8 cellular contexts compared by ENCODE assay signal in genomic region chr9:41272879-41273548, GRCh38.
DNase-seq lines count a peak whose midpoint lies in the region; ATAC-seq lines count a peak whose summit lies in the region.
"Not testable (repeated sequence)": the region's sequence is repeated elsewhere in the genome, so short reads cannot be mapped to it uniquely, and the experiment has no call there.

No MANE protein-coding gene starts in this region.

- not testable (repeated sequence) for H3K4me1 ChIP-seq in naive thymus-derived CD4-positive, alpha-beta T cell (ENCODE audit: control insufficient read depth in 2 of 2, insufficient read depth in 2 of 2, low read length in 2 of 2)

- intact Hi-C loops in naive thymus-derived CD4-positive, alpha-beta T cell (cut with micrococcal nuclease), result not testable (repeated sequence)

- H3K36me3 ChIP-seq in naive thymus-derived CD4-positive, alpha-beta T cell (ENCODE audit: control insufficient read depth in 2 of 3, insufficient read depth in 3 of 3, low read length in 3 of 3), result not testable (repeated sequence)

- H3K27me3 ChIP-seq in naive thymus-derived CD4-positive, alpha-beta T cell (ENCODE audit: control insufficient read depth in 2 of 2, insufficient read depth in 2 of 2, low read length in 2 of 2), result not testable (repeated sequence)

- CTCF ChIA-PET in naive thymus-derived CD4-positive, alpha-beta T cell (lab: Charles Lee), result not testable (repeated sequence)

- DNase-seq in Caki2 (ENCODE audit: low read depth) (peak; percentile 26), SK-N-DZ (ENCODE audit: low spot score) (peak; percentile 54), foreskin melanocyte (peak; percentile 1)
- peak; percentile 24 for DNase-seq in activated naive CD4-positive, alpha-beta T cell treated with anti-CD3 and anti-CD28 coated beads, Interleukin-2, amount 50 U/mL, for 16 hours
- peak; percentile 11 to 61 (median 26) for DNase-seq in naive thymus-derived CD4-positive, alpha-beta T cell
- DNase-seq in stimulated activated CD8-positive, alpha-beta memory T cell treated with anti-CD3 and anti-CD28 coated beads, Interleukin-4, amount 100 ng/mL, for 24 hours (ENCODE audit: low read depth), result peak; percentile 10

- H3K36me3 Mint-ChIP-seq in naive thymus-derived CD4-positive, alpha-beta T cell, result not testable (repeated sequence)

- H3K4me1 Mint-ChIP-seq in naive thymus-derived CD4-positive, alpha-beta T cell, result not testable (repeated sequence)

- in situ Hi-C loops in Caki2 (cut with HindIII; ENCODE audit: low pct_unique_long_range_greater_than_20kb, low sequenced_read_pairs), result not testable (repeated sequence)

- not testable (repeated sequence) for H3K27me3 Mint-ChIP-seq in naive thymus-derived CD4-positive, alpha-beta T cell

- H3K9me3 Mint-ChIP-seq in naive thymus-derived CD4-positive, alpha-beta T cell, result not testable (repeated sequence)

- peak overlapping the region; percentile 21 for H3K27ac ChIP-seq in naive thymus-derived CD4-positive, alpha-beta T cell (ENCODE audit: low read depth, low read length)

- POLR2A ChIA-PET in naive thymus-derived CD4-positive, alpha-beta T cell (lab: Charles Lee), result not testable (repeated sequence)

- H3K27ac Mint-ChIP-seq in naive thymus-derived CD4-positive, alpha-beta T cell, result not testable (repeated sequence)

- H3K4me3 ChIP-seq in naive thymus-derived CD4-positive, alpha-beta T cell (ENCODE audit: low read length), result not testable (repeated sequence)

- ATAC-seq in GM21360 (IDR thresholded peaks at IDR 0.05; ENCODE audit: unreplicated experiment), result peak; percentile 8
- peak; percentile 37 for ATAC-seq in HG03139 (IDR thresholded peaks at IDR 0.05; ENCODE audit: unreplicated experiment)
- not testable (repeated sequence) for ATAC-seq in naive thymus-derived CD4-positive, alpha-beta T cell

- peak overlapping the region in 6 of 10 donors; percentile 25 to 45 (median 36) for H3K4me3 Mint-ChIP-seq in naive thymus-derived CD4-positive, alpha-beta T cell

- not testable (repeated sequence) for H3K9me3 ChIP-seq in naive thymus-derived CD4-positive, alpha-beta T cell (ENCODE audit: control insufficient read depth in 2 of 3, low read length in 3 of 3)

Comparison
In these comparisons a context has a peak if more than half of its experiments do, and no peak if none do; other contexts are left out.
1. DNase-seq: peak in every context shown above with its lines; median percentile 54 in SK-N-DZ; 26 in Caki2; 26 in naive thymus-derived CD4-positive, alpha-beta T cell; 24 in activated naive CD4-positive, alpha-beta T cell treated with anti-CD3 and anti-CD28 coated beads, Interleukin-2, amount 50 U/mL, for 16 hours; 10 in stimulated activated CD8-positive, alpha-beta memory T cell treated with anti-CD3 and anti-CD28 coated beads, Interleukin-4, amount 100 ng/mL, for 24 hours; 1 in foreskin melanocyte.